Comparison of ENCODE assay signal across 11 cellular contexts in genomic region chr4:140078366-140078765, GRCh38.
DNase-seq lines count a peak whose midpoint lies in the region; ATAC-seq, FAIRE-seq and TF ChIP-seq lines count a peak whose summit lies in the region.
"Had no signal": no experiment of that assay in that cellular context is flagged by ENCODE, and none has a peak within 500 bp of the region (broad histone marks: within the 10 kb centered on the region; RNA-seq: fewer than 3 reads in every experiment).

No MANE protein-coding gene starts in this region.

- no peak overlapping the region for H3K4me3 ChIP-seq in gastroesophageal sphincter
- H3K4me3 ChIP-seq in pancreas: no peak overlapping the region

- in situ Hi-C loops in KBM-7 (cut with MboI; ENCODE audit: low pct_unique_long_range_greater_than_20kb, low sequenced_read_pairs): no loop called here

- no peak for FAIRE-seq in pancreas (lab: Jason Lieb, UNC)
- FAIRE-seq: TTC549 had no signal

- H3K27ac ChIP-seq in gastroesophageal sphincter (no peak overlapping the region), pancreas (no peak overlapping the region)
- H3K27ac ChIP-seq: neutrophil had no signal

- no peaks in the 10 kb centered on the region for H3K27me3 ChIP-seq in gastroesophageal sphincter
- no peaks in the 10 kb centered on the region for H3K27me3 ChIP-seq in pancreas
- H3K27me3 ChIP-seq: neutrophil had no signal

- no peak for TF ChIP-seq POLR2A in gastroesophageal sphincter (IDR thresholded peaks at IDR 0.05)

- ATAC-seq in gastroesophageal sphincter: peak; percentile 67
- peak in 3 of 4 donors; percentile 40 to 68 (median 62) for ATAC-seq in pancreas
- no peak for ATAC-seq in HG02973 (IDR thresholded peaks at IDR 0.05; ENCODE audit: unreplicated experiment)
- ATAC-seq in GM21526 (IDR thresholded peaks at IDR 0.05; ENCODE audit: low FRiP score, unreplicated experiment): no peak

- no peak for TF ChIP-seq EP300 in gastroesophageal sphincter (IDR thresholded peaks at IDR 0.05)

- H3K4me1 ChIP-seq in gastroesophageal sphincter (peaks cover 0 to 51% (median 3%) of the 10 kb centered on the region in 3 donors), pancreas (peaks cover 0 to 3% (median 0%) of the 10 kb centered on the region in 3 donors)

- TF ChIP-seq CTCF in gastroesophageal sphincter (IDR thresholded peaks at IDR 0.05): no peak
- no peak for TF ChIP-seq CTCF in pancreas (IDR thresholded peaks at IDR 0.05)

- DNase-seq in Daoy (ENCODE audit: low read depth) (peak; percentile 56), NCI-H2171 (lab: John Stamatoyannopoulos, UW) (peak; percentile 65), pancreas (no peak), KBM-7 (no peak)
- no peak for DNase-seq in stimulated activated CD4-positive, alpha-beta T cell treated with anti-CD3 and anti-CD28 coated beads, Interleukin-12 subunit alpha, Interleukin-12 subunit beta, amount 100 ng/mL, for 4 hours
- DNase-seq: NCI-H1694 treated with DMSO at 0.1 percent for 48 hours had no signal

- WGBS in gastroesophageal sphincter (ENCODE audit: low coverage in 1 of 2), 2 donors: 38 to 65% methylated on average over 2 of the region's 2 CpGs
- 81 to 82% methylated on average over 2 of the region's 2 CpGs for WGBS in pancreas, 2 donors

- H3K9me3 ChIP-seq in gastroesophageal sphincter (no peaks in the 10 kb centered on the region), pancreas (no peaks in the 10 kb centered on the region)
- H3K9me3 ChIP-seq: neutrophil had no signal

- intact Hi-C loops in pancreas (cut with DNase I): no loop called here

- H3K36me3 ChIP-seq in gastroesophageal sphincter (no peaks in the 10 kb centered on the region), pancreas (no peaks in the 10 kb centered on the region)
- H3K36me3 ChIP-seq: neutrophil had no signal

Comparison
In these comparisons a context has a peak if more than half of its experiments do, and no peak if none do; other contexts are left out.
1. DNase-seq: peak in Daoy (single experiment) and NCI-H2171 (single experiment); none in pancreas (0 of 6), KBM-7 (single experiment) and stimulated activated CD4-positive, alpha-beta T cell treated with anti-CD3 and anti-CD28 coated beads, Interleukin-12 subunit alpha, Interleukin-12 subunit beta, amount 100 ng/mL, for 4 hours (single experiment).
2. ATAC-seq: peak in gastroesophageal sphincter (single experiment) and pancreas (3 of 4); none in HG02973 (single experiment) and GM21526 (single experiment).